ENCODE assay signal across 1 cellular context in the genomic region with DNA sequence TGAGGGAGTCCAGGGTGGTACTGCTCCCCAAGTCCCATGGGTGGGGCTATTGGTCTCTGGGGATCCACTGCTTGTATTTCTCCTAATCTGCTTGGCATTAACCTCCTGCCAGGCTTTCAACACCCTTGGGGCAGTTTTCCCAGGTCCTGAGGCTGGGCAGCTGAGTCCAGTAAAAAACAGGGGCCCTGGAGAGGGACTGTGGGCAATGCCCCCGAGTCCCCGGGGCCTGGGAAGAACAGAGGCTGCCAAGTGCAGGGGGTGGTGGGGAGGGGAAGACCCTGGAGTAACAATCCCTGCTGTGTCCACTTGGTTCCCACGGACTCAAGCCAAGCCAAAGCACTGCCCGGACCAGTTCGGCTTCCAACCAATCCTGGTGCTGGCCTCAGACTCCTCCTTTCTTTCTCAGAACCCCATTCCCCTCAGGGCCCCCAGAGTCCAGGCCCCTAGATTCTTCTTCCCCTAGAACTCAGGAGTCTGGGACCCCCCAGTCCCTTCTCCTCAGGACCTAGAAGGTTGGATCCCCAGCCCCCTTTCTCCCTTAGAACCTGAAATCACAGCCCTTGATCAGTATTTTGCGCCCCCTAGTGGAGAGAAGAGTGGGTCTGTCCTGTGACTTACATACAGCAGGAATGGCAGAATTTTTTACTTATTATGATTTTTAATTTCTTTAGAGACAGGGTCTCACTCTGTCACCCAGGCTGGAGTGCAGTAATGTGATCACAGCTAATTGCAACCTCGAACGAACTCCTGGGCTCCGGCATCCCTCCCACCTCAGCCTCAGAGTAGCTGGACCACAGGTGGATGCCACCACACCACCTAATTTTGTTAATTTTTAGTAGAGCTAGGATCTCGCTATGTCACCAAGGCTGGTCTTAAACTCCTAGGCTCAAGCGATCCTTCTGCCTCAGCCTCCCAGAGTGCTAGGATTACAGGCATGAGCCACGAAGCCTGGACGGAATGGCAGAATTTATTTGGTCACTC.
TF ChIP-seq lines count a peak whose summit lies in the region.

No MANE protein-coding gene starts in this region.

TF ChIP-seq in HEK293, 187 proteins besides CTCF, POLR2A, EP300 and RAD21 (continued from another document):
- TF ChIP-seq, protein P1, sequence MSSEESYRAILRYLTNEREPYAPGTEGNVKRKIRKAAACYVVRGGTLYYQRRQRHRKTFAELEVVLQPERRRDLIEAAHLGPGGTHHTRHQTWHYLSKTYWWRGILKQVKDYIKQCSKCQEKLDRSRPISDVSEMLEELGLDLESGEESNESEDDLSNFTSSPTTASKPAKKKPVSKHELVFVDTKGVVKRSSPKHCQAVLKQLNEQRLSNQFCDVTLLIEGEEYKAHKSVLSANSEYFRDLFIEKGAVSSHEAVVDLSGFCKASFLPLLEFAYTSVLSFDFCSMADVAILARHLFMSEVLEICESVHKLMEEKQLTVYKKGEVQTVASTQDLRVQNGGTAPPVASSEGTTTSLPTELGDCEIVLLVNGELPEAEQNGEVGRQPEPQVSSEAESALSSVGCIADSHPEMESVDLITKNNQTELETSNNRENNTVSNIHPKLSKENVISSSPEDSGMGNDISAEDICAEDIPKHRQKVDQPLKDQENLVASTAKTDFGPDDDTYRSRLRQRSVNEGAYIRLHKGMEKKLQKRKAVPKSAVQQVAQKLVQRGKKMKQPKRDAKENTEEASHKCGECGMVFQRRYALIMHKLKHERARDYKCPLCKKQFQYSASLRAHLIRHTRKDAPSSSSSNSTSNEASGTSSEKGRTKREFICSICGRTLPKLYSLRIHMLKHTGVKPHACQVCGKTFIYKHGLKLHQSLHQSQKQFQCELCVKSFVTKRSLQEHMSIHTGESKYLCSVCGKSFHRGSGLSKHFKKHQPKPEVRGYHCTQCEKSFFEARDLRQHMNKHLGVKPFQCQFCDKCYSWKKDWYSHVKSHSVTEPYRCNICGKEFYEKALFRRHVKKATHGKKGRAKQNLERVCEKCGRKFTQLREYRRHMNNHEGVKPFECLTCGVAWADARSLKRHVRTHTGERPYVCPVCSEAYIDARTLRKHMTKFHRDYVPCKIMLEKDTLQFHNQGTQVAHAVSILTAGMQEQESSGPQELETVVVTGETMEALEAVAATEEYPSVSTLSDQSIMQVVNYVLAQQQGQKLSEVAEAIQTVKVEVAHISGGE (tag by site-specific recombination; conservative IDR thresholded peaks at IDR 0.05; ENCODE audit: low read depth): no peak
- TF ChIP-seq ZNF621 (tag by site-specific recombination; IDR thresholded peaks at IDR 0.05) (no peak), ZNF654 (tag by site-specific recombination; IDR thresholded peaks at IDR 0.05; ENCODE audit: low read depth) (peak; percentile 38), ZNF555 (tag by site-specific recombination; conservative IDR thresholded peaks at IDR 0.05) (no peak)
